ENCODE assay signal across 2 cellular contexts in the genomic region with DNA sequence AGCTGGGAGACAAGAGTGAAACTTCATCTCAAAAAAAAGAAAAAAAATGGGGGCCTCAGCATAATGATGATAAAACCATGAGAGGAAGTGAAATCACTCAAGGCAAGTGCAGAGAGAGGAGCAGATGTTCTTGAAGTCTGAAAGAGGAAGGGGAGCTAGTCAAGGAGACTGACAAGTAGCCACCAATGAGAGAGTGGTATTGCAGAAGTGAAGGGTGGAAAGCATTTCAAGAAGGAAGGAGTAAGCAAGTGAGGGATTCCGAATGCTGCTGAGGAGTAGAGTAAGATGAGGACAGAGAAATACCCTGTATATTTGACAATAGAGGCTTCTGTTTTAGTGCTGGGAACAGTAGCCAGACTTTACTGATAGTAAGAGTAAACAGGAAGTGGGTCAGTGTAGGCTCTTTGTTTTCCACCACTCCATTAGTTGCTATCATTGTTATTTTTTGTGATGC.
TF ChIP-seq lines count a peak whose summit lies in the region.

No MANE protein-coding gene starts in this region.

TF ChIP-seq in GM23338, 12 proteins besides CTCF, POLR2A, EP300 and RAD21 (continues in another document):
- TF ChIP-seq POLR2AphosphoS5 (IDR thresholded peaks at IDR 0.05; ENCODE audit: low read depth) (no peak), EZH2phosphoT487 (IDR thresholded peaks at IDR 0.05; ENCODE audit: unreplicated experiment) (no peak), ZNF331 (CRISPR knock-in tag; IDR thresholded peaks at IDR 0.05; ENCODE audit: low read depth) (no peak), NANOG (IDR thresholded peaks at IDR 0.05; ENCODE audit: borderline replicate concordance) (no peak), CREB1 (CRISPR knock-in tag; IDR thresholded peaks at IDR 0.05; ENCODE audit: low read depth) (no peak), EZH2 (IDR thresholded peaks at IDR 0.05; ENCODE audit: low read depth, unreplicated experiment) (no peak), STAT1 (IDR thresholded peaks at IDR 0.05; ENCODE audit: unreplicated experiment) (no peak), JUNB (IDR thresholded peaks at IDR 0.05; ENCODE audit: unreplicated experiment) (no peak), ZNF114 (CRISPR knock-in tag; IDR thresholded peaks at IDR 0.05) (no peak)
- TF ChIP-seq, protein P1, sequence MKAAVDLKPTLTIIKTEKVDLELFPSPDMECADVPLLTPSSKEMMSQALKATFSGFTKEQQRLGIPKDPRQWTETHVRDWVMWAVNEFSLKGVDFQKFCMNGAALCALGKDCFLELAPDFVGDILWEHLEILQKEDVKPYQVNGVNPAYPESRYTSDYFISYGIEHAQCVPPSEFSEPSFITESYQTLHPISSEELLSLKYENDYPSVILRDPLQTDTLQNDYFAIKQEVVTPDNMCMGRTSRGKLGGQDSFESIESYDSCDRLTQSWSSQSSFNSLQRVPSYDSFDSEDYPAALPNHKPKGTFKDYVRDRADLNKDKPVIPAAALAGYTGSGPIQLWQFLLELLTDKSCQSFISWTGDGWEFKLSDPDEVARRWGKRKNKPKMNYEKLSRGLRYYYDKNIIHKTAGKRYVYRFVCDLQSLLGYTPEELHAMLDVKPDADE (IDR thresholded peaks at IDR 0.05): no peak
- TF ChIP-seq, protein P2, sequence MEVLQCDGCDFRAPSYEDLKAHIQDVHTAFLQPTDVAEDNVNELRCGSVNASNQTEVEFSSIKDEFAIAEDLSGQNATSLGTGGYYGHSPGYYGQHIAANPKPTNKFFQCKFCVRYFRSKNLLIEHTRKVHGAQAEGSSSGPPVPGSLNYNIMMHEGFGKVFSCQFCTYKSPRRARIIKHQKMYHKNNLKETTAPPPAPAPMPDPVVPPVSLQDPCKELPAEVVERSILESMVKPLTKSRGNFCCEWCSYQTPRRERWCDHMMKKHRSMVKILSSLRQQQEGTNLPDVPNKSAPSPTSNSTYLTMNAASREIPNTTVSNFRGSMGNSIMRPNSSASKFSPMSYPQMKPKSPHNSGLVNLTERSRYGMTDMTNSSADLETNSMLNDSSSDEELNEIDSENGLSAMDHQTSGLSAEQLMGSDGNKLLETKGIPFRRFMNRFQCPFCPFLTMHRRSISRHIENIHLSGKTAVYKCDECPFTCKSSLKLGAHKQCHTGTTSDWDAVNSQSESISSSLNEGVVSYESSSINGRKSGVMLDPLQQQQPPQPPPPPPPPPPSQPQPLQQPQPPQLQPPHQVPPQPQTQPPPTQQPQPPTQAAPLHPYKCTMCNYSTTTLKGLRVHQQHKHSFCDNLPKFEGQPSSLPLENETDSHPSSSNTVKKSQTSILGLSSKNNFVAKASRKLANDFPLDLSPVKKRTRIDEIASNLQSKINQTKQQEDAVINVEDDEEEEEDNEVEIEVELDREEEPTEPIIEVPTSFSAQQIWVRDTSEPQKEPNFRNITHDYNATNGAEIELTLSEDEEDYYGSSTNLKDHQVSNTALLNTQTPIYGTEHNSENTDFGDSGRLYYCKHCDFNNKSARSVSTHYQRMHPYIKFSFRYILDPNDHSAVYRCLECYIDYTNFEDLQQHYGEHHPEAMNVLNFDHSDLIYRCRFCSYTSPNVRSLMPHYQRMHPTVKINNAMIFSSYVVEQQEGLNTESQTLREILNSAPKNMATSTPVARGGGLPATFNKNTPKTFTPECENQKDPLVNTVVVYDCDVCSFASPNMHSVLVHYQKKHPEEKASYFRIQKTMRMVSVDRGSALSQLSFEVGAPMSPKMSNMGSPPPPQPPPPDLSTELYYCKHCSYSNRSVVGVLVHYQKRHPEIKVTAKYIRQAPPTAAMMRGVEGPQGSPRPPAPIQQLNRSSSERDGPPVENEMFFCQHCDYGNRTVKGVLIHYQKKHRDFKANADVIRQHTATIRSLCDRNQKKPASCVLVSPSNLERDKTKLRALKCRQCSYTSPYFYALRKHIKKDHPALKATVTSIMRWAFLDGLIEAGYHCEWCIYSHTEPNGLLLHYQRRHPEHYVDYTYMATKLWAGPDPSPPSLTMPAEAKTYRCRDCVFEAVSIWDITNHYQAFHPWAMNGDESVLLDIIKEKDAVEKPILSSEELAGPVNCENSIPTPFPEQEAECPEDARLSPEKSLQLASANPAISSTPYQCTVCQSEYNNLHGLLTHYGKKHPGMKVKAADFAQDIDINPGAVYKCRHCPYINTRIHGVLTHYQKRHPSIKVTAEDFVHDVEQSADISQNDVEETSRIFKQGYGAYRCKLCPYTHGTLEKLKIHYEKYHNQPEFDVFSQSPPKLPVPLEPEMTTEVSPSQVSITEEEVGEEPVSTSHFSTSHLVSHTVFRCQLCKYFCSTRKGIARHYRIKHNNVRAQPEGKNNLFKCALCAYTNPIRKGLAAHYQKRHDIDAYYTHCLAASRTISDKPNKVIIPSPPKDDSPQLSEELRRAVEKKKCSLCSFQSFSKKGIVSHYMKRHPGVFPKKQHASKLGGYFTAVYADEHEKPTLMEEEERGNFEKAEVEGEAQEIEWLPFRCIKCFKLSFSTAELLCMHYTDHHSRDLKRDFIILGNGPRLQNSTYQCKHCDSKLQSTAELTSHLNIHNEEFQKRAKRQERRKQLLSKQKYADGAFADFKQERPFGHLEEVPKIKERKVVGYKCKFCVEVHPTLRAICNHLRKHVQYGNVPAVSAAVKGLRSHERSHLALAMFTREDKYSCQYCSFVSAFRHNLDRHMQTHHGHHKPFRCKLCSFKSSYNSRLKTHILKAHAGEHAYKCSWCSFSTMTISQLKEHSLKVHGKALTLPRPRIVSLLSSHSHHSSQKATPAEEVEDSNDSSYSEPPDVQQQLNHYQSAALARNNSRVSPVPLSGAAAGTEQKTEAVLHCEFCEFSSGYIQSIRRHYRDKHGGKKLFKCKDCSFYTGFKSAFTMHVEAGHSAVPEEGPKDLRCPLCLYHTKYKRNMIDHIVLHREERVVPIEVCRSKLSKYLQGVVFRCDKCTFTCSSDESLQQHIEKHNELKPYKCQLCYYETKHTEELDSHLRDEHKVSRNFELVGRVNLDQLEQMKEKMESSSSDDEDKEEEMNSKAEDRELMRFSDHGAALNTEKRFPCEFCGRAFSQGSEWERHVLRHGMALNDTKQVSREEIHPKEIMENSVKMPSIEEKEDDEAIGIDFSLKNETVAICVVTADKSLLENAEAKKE (CRISPR knock-in tag; IDR thresholded peaks at IDR 0.05): no peak

TF ChIP-seq in endothelial cell of umbilical vein, 7 proteins besides CTCF, POLR2A, EP300 and RAD21:
- no peak for TF ChIP-seq JUN (IDR thresholded peaks at IDR 0.05; ENCODE audit: borderline replicate concordance, insufficient read depth, insufficient read length, low read depth)
- no peak for TF ChIP-seq FOS (IDR thresholded peaks at IDR 0.05; ENCODE audit: borderline replicate concordance, insufficient read depth, low read length)
- TF ChIP-seq POLR2AphosphoS5 (IDR thresholded peaks at IDR 0.05; ENCODE audit: insufficient read depth, low read depth, low read length): no peak
- no peak for TF ChIP-seq GATA2 (IDR thresholded peaks at IDR 0.05; ENCODE audit: insufficient read depth, insufficient read length, low read depth, low read length)
- TF ChIP-seq, protein P3, sequence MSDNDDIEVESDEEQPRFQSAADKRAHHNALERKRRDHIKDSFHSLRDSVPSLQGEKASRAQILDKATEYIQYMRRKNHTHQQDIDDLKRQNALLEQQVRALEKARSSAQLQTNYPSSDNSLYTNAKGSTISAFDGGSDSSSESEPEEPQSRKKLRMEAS (IDR thresholded peaks at IDR 0.05; ENCODE audit: insufficient read depth, insufficient read length): no peak
- TF ChIP-seq EZH2 (IDR thresholded peaks at IDR 0.05; ENCODE audit: borderline replicate concordance, low read depth, low read length, severe bottlenecking): no peak
- no peak for TF ChIP-seq MYC (IDR thresholded peaks at IDR 0.05; ENCODE audit: low read depth, low read length)
